ENCODE assay signal across 10 cellular contexts in the genomic region with DNA sequence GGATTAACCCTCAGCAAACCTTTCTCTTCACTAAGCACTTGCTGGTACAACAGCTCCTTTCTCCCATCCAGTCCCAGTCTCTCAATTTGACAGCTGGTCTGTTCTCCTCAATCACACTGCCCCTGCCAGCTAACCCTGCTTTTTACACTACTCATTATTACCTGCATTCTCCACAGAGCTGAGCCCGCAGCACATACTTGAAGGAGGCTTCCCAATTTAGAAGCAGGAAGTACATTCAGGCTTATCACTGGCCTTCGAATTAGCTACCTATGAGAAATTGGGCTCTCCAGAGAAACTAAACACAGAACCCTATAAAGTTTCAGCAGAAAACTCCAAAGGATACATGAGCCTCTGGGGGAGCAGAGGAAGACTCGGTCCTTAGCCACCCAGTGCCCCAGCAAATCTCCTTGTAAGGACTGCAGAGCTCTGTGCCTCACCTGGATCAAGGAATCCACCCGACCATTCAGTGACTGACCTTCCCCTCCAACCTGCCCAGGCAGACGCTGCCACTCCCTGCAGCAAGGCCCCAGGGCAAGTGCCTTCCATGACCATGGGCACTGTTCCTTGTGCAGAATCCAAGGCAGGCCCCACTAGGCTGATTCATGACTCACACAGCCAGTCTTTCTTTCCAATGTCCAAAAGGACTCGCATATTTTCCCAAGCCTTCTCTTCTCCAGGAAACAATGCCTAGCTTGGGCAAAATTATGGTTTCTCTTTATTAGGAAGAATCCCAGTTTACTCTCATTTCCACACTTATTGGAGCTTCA.
DNase-seq lines count a peak whose midpoint lies in the region; ATAC-seq, FAIRE-seq and TF ChIP-seq lines count a peak whose summit lies in the region.
"Had no signal": no experiment of that assay in that cellular context is flagged by ENCODE, and none has a peak within 500 bp of the region (broad histone marks: within the 10 kb centered on the region; RNA-seq: fewer than 3 reads in every experiment).

No MANE protein-coding gene starts in this region.

- no peak for ATAC-seq in activated naive CD8-positive, alpha-beta T cell treated with anti-CD3 and anti-CD28 coated beads, Interleukin-2, amount 50 U/mL, for 24 hours
- ATAC-seq in esophagus mucosa (peak; percentile 60), HG02981 (IDR thresholded peaks at IDR 0.05; ENCODE audit: unreplicated experiment) (no peak)
- ATAC-seq in stimulated activated naive B cell treated with anti-CD40 and anti-IgM and Interleukin-4, amounts not matched to agents 10 μg/mL and 1 μg/mL and 100 μg/mL, for 72 hours (replicated peaks): peak in 1 of 2 donors; percentile 19

- DNase-seq in activated naive CD8-positive, alpha-beta T cell treated with anti-CD3 and anti-CD28 coated beads, Interleukin-2, amount 50 U/mL, for 24 hours: no peak
- DNase-seq in NCI-H82 (lab: John Stamatoyannopoulos, UW): peak; percentile 61
- no peak for DNase-seq in stimulated activated naive B cell treated with anti-CD40 and anti-IgM and Interleukin-4, amounts not matched to agents 10 μg/mL and 1 μg/mL and 100 μg/mL, for 72 hours
- no peak for DNase-seq in NCI-H187 (lab: John Stamatoyannopoulos, UW)
- DNase-seq in D721Med (ENCODE audit: insufficient read length, low spot score): no peak
- DNase-seq: activated naive CD8-positive, alpha-beta T cell treated with anti-CD3 and anti-CD28 coated beads for 36 hours; COR-L47 had no signal

- no peaks in the 10 kb centered on the region for H3K9me3 Mint-ChIP-seq in activated naive CD8-positive, alpha-beta T cell (ENCODE audit: low read depth)
- H3K9me3 Mint-ChIP-seq in activated naive CD8-positive, alpha-beta T cell treated with anti-CD3 and anti-CD28 coated beads, Interleukin-2, amount 50 U/mL, for 24 hours: no peaks in the 10 kb centered on the region
- no peaks in the 10 kb centered on the region for H3K9me3 Mint-ChIP-seq in stimulated activated naive B cell treated with anti-CD40 and anti-IgM and Interleukin-4, amounts not matched to agents 10 μg/mL and 1 μg/mL and 100 μg/mL, for 72 hours
- H3K9me3 Mint-ChIP-seq: activated naive CD8-positive, alpha-beta T cell treated with anti-CD3 and anti-CD28 coated beads for 36 hours had no signal

- H3K27me3 Mint-ChIP-seq in activated naive CD8-positive, alpha-beta T cell: no peaks in the 10 kb centered on the region
- H3K27me3 Mint-ChIP-seq in activated naive CD8-positive, alpha-beta T cell treated with anti-CD3 and anti-CD28 coated beads, Interleukin-2, amount 50 U/mL, for 24 hours: no peaks in the 10 kb centered on the region
- no peaks in the 10 kb centered on the region for H3K27me3 Mint-ChIP-seq in stimulated activated naive B cell treated with anti-CD40 and anti-IgM and Interleukin-4, amounts not matched to agents 10 μg/mL and 1 μg/mL and 100 μg/mL, for 72 hours
- H3K27me3 Mint-ChIP-seq: activated naive CD8-positive, alpha-beta T cell treated with anti-CD3 and anti-CD28 coated beads for 36 hours had no signal

- H3K36me3 Mint-ChIP-seq in activated naive CD8-positive, alpha-beta T cell: peaks cover 2% of the 10 kb centered on the region
- peaks cover 16% of the 10 kb centered on the region for H3K36me3 Mint-ChIP-seq in activated naive CD8-positive, alpha-beta T cell treated with anti-CD3 and anti-CD28 coated beads, Interleukin-2, amount 50 U/mL, for 24 hours (ENCODE audit: low read depth)
- H3K36me3 Mint-ChIP-seq in stimulated activated naive B cell treated with anti-CD40 and anti-IgM and Interleukin-4, amounts not matched to agents 10 μg/mL and 1 μg/mL and 100 μg/mL, for 72 hours: peaks cover 34 to 68% of the 10 kb centered on the region in 2 donors

- peak overlapping the region; percentile 59 for H3K27ac Mint-ChIP-seq in activated naive CD8-positive, alpha-beta T cell
- no peak overlapping the region for H3K27ac Mint-ChIP-seq in activated naive CD8-positive, alpha-beta T cell treated with anti-CD3 and anti-CD28 coated beads, Interleukin-2, amount 50 U/mL, for 24 hours
- H3K27ac Mint-ChIP-seq in stimulated activated naive B cell treated with anti-CD40 and anti-IgM and Interleukin-4, amounts not matched to agents 10 μg/mL and 1 μg/mL and 100 μg/mL, for 72 hours: peak overlapping the region; percentile 95
- H3K27ac Mint-ChIP-seq: activated naive CD8-positive, alpha-beta T cell treated with anti-CD3 and anti-CD28 coated beads for 36 hours had no signal

- H3K4me3 Mint-ChIP-seq in activated naive CD8-positive, alpha-beta T cell: no peak overlapping the region
- no peak overlapping the region for H3K4me3 Mint-ChIP-seq in activated naive CD8-positive, alpha-beta T cell treated with anti-CD3 and anti-CD28 coated beads, Interleukin-2, amount 50 U/mL, for 24 hours
- H3K4me3 Mint-ChIP-seq in stimulated activated naive B cell treated with anti-CD40 and anti-IgM and Interleukin-4, amounts not matched to agents 10 μg/mL and 1 μg/mL and 100 μg/mL, for 72 hours: no peak overlapping the region
- H3K4me3 Mint-ChIP-seq: activated naive CD8-positive, alpha-beta T cell treated with anti-CD3 and anti-CD28 coated beads for 36 hours had no signal

- TF ChIP-seq CTCF in D721Med (IDR thresholded peaks at IDR 0.05; ENCODE audit: insufficient read depth, missing control alignments): no peak

- H3K4me1 Mint-ChIP-seq in activated naive CD8-positive, alpha-beta T cell (ENCODE audit: low read depth): peaks cover 50% of the 10 kb centered on the region
- peaks cover 60% of the 10 kb centered on the region for H3K4me1 Mint-ChIP-seq in activated naive CD8-positive, alpha-beta T cell treated with anti-CD3 and anti-CD28 coated beads, Interleukin-2, amount 50 U/mL, for 24 hours
- peaks cover 40 to 60% of the 10 kb centered on the region in 2 donors for H3K4me1 Mint-ChIP-seq in stimulated activated naive B cell treated with anti-CD40 and anti-IgM and Interleukin-4, amounts not matched to agents 10 μg/mL and 1 μg/mL and 100 μg/mL, for 72 hours

- FAIRE-seq in D721Med (lab: Jason Lieb, UNC): no peak
